ENCODE assay signal across 12 cellular contexts in the genomic region with DNA sequence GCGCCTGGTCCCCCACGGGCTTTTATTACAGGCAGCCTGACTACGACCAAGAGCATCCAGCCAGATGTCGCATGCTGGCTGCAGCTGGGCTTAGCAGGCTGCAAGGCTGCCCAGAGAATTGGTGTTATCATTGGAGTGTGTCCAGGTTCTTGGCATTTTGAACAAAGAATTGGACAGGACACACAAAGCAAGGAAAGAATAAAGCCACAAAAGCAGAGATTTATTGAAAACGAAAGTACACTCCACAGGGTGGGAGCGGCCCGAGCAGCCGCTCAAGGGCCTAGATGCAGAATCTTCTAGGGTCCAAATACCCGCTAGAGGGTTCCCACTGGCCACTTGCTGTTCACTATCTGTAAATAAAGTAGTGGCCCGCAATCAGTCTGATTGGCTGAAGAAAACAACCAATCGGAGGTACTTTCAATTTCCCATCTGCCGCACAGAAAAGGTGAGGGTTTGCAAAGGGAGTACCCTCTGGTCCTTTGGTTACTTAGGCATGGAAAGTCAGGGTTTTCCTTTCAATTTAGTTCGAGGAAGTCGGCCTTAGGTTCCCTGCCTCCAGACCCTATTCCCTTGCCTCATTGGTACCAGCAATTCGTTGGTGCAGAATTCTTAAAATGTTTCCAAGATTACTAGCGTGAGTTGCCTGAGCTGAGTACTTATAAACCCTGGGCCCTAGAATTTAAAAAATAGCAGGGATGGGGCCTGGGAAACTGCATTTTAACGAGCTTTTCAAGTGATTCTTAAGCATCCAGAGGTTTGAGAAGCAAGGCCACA. TPM values are rescaled to one million over a fixed set of nuclear protein-coding genes. Genes with fewer than 3 reads are reported as not detected.
DNase-seq lines count a peak whose midpoint lies in the region; ATAC-seq and TF ChIP-seq lines count a peak whose summit lies in the region.
"Had no signal": no experiment of that assay in that cellular context is flagged by ENCODE, and none has a peak within 500 bp of the region (broad histone marks: within the 10 kb centered on the region; RNA-seq: fewer than 3 reads in every experiment).

No MANE protein-coding gene starts in this region.

- ATAC-seq in Right ventricle myocardium inferior (no peak), left ventricle myocardium superior (no peak), GM21515 (IDR thresholded peaks at IDR 0.05; ENCODE audit: unreplicated experiment) (no peak)

- H3K4me3 ChIP-seq in fibroblast of mammary gland (ENCODE audit: control insufficient read depth, low read depth, low read length), result no peak overlapping the region
- no peak overlapping the region for H3K4me3 ChIP-seq in WERI-Rb-1 (ENCODE audit: low read depth, low read length)

- TF ChIP-seq CTCF in fibroblast of mammary gland (conservative IDR thresholded peaks at IDR 0.05; ENCODE audit: control insufficient read depth, insufficient read depth, low read depth, low read length) (no peak), WERI-Rb-1 (IDR thresholded peaks at IDR 0.05; ENCODE audit: low read depth, low read length) (no peak)

- DNase-seq in Right ventricle myocardium inferior (ENCODE audit: missing footprints), result peak; percentile 43
- no peak for DNase-seq in left ventricle myocardium superior
- DNase-seq in RPMI7951 (ENCODE audit: low read depth), result peak; percentile 70
- peak; percentile 18 for DNase-seq in fibroblast of mammary gland (ENCODE audit: low read depth)
- peak; percentile 48 for DNase-seq in ureter (ENCODE audit: low spot score)
- DNase-seq in central memory CD4-positive, alpha-beta T cell, result no peak
- no peak for DNase-seq in WERI-Rb-1
- DNase-seq: effector CD8-positive, alpha-beta T cell; immature natural killer cell; KG1 had no signal

- H3K9me3 ChIP-seq in WERI-Rb-1 (ENCODE audit: severe bottlenecking), result no peaks in the 10 kb centered on the region
- H3K9me3 ChIP-seq: vagina had no signal

- no peaks in the 10 kb centered on the region for H3K27me3 ChIP-seq in WERI-Rb-1 (ENCODE audit: insufficient read depth, low read depth, severe bottlenecking)
- H3K27me3 ChIP-seq: vagina had no signal

- no peak overlapping the region for H3K27ac ChIP-seq in WERI-Rb-1
- H3K27ac ChIP-seq: vagina had no signal

- no peaks in the 10 kb centered on the region for H3K36me3 ChIP-seq in WERI-Rb-1
- H3K36me3 ChIP-seq: vagina had no signal

- intact Hi-C loops in Right ventricle myocardium inferior (cut with DNase I) (no loop called here), left ventricle myocardium superior (cut with micrococcal nuclease) (no loop called here)

RNA-seq across cellular contexts. Expression of gene CNEP1R1, which starts 38.5 kb away (rescaled TPM):
- total RNA-seq in Right ventricle myocardium inferior (18.5 TPM), left ventricle myocardium superior (16.9 TPM), ureter (21.9 TPM)
- total RNA-seq in RPMI7951 (2014; rRNA removed; shearing (Covaris generic)), result 35.8 and 37.6 TPM in 2 replicates

Comparison
In these comparisons a context has a peak if more than half of its experiments do, and no peak if none do; other contexts are left out.
1. DNase-seq: peak in Right ventricle myocardium inferior (single experiment), RPMI7951 (single experiment), fibroblast of mammary gland (single experiment) and ureter (single experiment); none in left ventricle myocardium superior (single experiment), central memory CD4-positive, alpha-beta T cell (single experiment) and WERI-Rb-1 (single experiment).